In the genomic region with DNA sequence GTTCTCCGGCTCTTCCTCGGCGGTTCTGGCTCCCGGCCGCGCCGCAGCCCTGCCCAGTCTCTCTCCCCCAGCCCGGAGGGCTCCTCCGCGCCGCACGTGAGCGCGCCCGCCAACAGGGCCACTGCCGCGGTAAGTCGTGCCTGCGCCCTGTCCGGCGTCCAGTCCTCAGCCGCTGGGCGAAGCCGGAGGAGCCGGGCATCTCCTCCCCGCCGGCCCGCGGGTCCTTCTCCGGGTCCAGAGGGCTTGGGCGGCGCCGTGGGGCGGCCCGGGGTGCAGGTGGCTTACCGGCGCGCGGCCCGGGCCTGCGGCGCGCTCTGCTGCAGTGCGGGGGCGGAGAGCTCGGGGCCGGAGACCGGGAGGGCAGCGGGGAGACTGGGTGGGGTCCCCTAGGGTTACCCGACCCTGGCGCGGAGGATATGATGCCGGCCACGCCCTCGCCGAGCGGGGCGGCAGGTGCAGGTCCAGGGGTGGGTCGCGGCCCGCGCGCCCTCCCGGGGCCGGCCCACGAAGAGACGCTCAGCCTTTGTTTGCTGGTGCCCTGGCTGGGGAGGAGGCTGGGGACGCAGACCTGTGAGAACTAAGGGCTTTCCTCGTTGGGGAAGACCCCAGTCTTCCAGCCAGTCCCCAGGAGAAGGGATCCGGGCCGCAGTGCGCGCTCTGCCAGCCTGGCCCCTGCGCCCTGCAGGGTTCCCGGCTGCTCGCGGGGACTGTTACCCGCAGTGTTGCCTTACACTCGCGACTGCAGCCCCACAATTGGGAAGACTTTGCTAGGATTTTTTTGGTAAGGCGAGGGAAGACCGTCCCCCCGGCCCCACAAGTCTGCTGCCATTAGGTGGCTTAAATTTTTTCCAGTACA, we compare ENCODE assay signal across 8 cellular contexts. TPM values are rescaled to one million over a fixed set of nuclear protein-coding genes. Genes with fewer than 3 reads are reported as not detected.
DNase-seq lines count a peak whose midpoint lies in the region; ATAC-seq and TF ChIP-seq lines count a peak whose summit lies in the region.

Gene DOP1B, plus strand, starts transcription at position 10 of the 856 bp plus-strand sequence. CDS start 7,910 bp downstream, outside the sequence.

- CTCF ChIA-PET in activated CD8-positive, alpha-beta memory T cell treated with anti-CD3 and anti-CD28 coated beads for 36 hours (lab: Charles Lee): interaction anchor here (0.6 kb wide), 1 partner anchor 1642 kb away, joined by 5 read pairs; no protein-coding TSS in a partner anchor

- intact Hi-C loops in gastrocnemius medialis (cut with DNase I; ENCODE audit: low total_unique reads): loop anchor here (1.0 to 2.0 kb wide), 4 partner anchors 32 to 163 kb away; partner anchors contain the start of gene MORC3

- POLR2A ChIA-PET in activated CD8-positive, alpha-beta memory T cell treated with anti-CD3 and anti-CD28 coated beads for 36 hours (lab: Charles Lee): interaction anchor here (0.6 to 1.0 kb wide), 3 partner anchors 163 to 195 kb away, joined by 3 to 5 read pairs (median 3); partner anchors contain the start of gene MORC3
- POLR2A ChIA-PET in activated naive CD8-positive, alpha-beta T cell treated with anti-CD3 and anti-CD28 coated beads, Interleukin-2, amount 10 ng/mL, durations not matched to agents 7 days and 5 days (lab: Charles Lee): interaction anchor here (0.7 to 2.6 kb wide), 5 partner anchors 10 to 163 kb away, joined by 3 to 23 read pairs (median 7); partner anchors contain the start of gene MORC3

- H3K4me1 ChIP-seq in NT2/D1 (ENCODE audit: insufficient read depth, insufficient read length): peaks cover 5% of the 10 kb centered on the region
- H3K4me1 ChIP-seq in right atrium auricular region: peaks cover 0 to 16% of the 10 kb centered on the region in 2 donors
- H3K4me1 ChIP-seq in gastrocnemius medialis: peaks cover 15 to 17% of the 10 kb centered on the region in 2 donors

- TF ChIP-seq CTCF in right atrium auricular region (IDR thresholded peaks at IDR 0.05) (peak in 1 of 2 donors; percentile 9), gastrocnemius medialis (IDR thresholded peaks at IDR 0.05 in 4 of 5, conservative IDR thresholded peaks at IDR 0.05 in 1 of 5) (no peak)

- H3K9me3 ChIP-seq in NT2/D1 (ENCODE audit: insufficient read depth, low read length) (no peaks in the 10 kb centered on the region), right atrium auricular region (no peaks in the 10 kb centered on the region), gastrocnemius medialis (no peaks in the 10 kb centered on the region)

- in situ Hi-C loops in gastrocnemius medialis (cut with MboI; ENCODE audit: low sequenced_read_pairs in 4 of 4): loop anchor here in 1 of 4 donors (10.0 kb wide), 1 partner anchor 168 kb away; the partner anchor contains the start of gene MORC3

- peaks cover 35% of the 10 kb centered on the region for H3K27me3 ChIP-seq in NT2/D1 (ENCODE audit: insufficient read depth, insufficient read length)
- no peaks in the 10 kb centered on the region for H3K27me3 ChIP-seq in right atrium auricular region
- no peaks in the 10 kb centered on the region for H3K27me3 ChIP-seq in gastrocnemius medialis

- no peaks in the 10 kb centered on the region for H3K27me3 Mint-ChIP-seq in activated naive CD8-positive, alpha-beta T cell treated with anti-CD3 and anti-CD28 coated beads, Interleukin-2, amount 10 ng/mL, durations not matched to agents 7 days and 5 days

- H3K4me3 ChIP-seq in NT2/D1 (ENCODE audit: insufficient read length, low read depth) (peak within 1 kb of the TSS; percentile 69), right atrium auricular region (peak within 1 kb of the TSS; percentile 91 to 99), gastrocnemius medialis (peak within 1 kb of the TSS; percentile 73 to 99 (median 82))

- H3K4me3 Mint-ChIP-seq in activated naive CD8-positive, alpha-beta T cell treated with anti-CD3 and anti-CD28 coated beads, Interleukin-2, amount 10 ng/mL, durations not matched to agents 7 days and 5 days: peak within 1 kb of the TSS; percentile 81

- H3K36me3 Mint-ChIP-seq in activated naive CD8-positive, alpha-beta T cell treated with anti-CD3 and anti-CD28 coated beads, Interleukin-2, amount 10 ng/mL, durations not matched to agents 7 days and 5 days: peaks cover 13% of the 10 kb centered on the region

- H3K9me3 Mint-ChIP-seq in activated naive CD8-positive, alpha-beta T cell treated with anti-CD3 and anti-CD28 coated beads, Interleukin-2, amount 10 ng/mL, durations not matched to agents 7 days and 5 days: no peaks in the 10 kb centered on the region

- ATAC-seq in HG02970 (IDR thresholded peaks at IDR 0.05; ENCODE audit: low FRiP score, unreplicated experiment) (peak; percentile 11), gastrocnemius medialis (peak; percentile 34 to 38)
- ATAC-seq in activated naive CD8-positive, alpha-beta T cell treated with anti-CD3 and anti-CD28 coated beads, Interleukin-2, amount 10 ng/mL, durations not matched to agents 7 days and 5 days (ENCODE audit: low read depth): peak; percentile 10

- peak; percentile 53 to 67 for TF ChIP-seq POLR2A in gastrocnemius medialis (IDR thresholded peaks at IDR 0.05)

- DNase-seq in activated CD8-positive, alpha-beta memory T cell treated with anti-CD3 and anti-CD28 coated beads for 24 hours: no peak
- DNase-seq in NT2/D1 (ENCODE audit: low read depth, low spot score): no peak
- no peak for DNase-seq in activated naive CD8-positive, alpha-beta T cell treated with anti-CD3 and anti-CD28 coated beads, Interleukin-2, amount 10 ng/mL, durations not matched to agents 7 days and 5 days
- DNase-seq in right atrium auricular region (ENCODE audit: low spot score): no peak
- DNase-seq in gastrocnemius medialis: no peak
- no peak for DNase-seq in SW 1271 (lab: John Stamatoyannopoulos, UW)

- H3K4me1 Mint-ChIP-seq in activated naive CD8-positive, alpha-beta T cell treated with anti-CD3 and anti-CD28 coated beads, Interleukin-2, amount 10 ng/mL, durations not matched to agents 7 days and 5 days: peaks cover 24% of the 10 kb centered on the region

- peak within 1 kb of the TSS; percentile 81 to 84 for H3K27ac ChIP-seq in right atrium auricular region
- peak within 1 kb of the TSS; percentile 87 to 96 (median 91) for H3K27ac ChIP-seq in gastrocnemius medialis

- H3K27ac Mint-ChIP-seq in activated naive CD8-positive, alpha-beta T cell treated with anti-CD3 and anti-CD28 coated beads, Interleukin-2, amount 10 ng/mL, durations not matched to agents 7 days and 5 days: peak within 1 kb of the TSS; percentile 60

- peak within 1 kb of the TSS; percentile 80 for H3K9ac ChIP-seq in NT2/D1 (ENCODE audit: insufficient read length, low read depth)

- H3K36me3 ChIP-seq in NT2/D1 (ENCODE audit: insufficient read depth, insufficient read length, low read length) (peaks cover 4% of the 10 kb centered on the region), right atrium auricular region (no peaks in the 10 kb centered on the region), gastrocnemius medialis (no peaks in the 10 kb centered on the region)

RNA-seq across cellular contexts. Expression of gene DOP1B, which starts in this region (rescaled TPM):
- total RNA-seq in activated CD8-positive, alpha-beta memory T cell treated with anti-CD3 and anti-CD28 coated beads for 36 hours: 10 to 100 TPM; 13.6 to 16.4 TPM
- 10 to 100 TPM; 24.1 to 27.1 TPM for total RNA-seq in activated naive CD8-positive, alpha-beta T cell treated with anti-CD3 and anti-CD28 coated beads, Interleukin-2, amount 10 ng/mL, durations not matched to agents 7 days and 5 days
- total RNA-seq in right atrium auricular region (1 to 10 TPM; 4.0 to 4.9 TPM), gastrocnemius medialis (10 to 100 TPM; 10.4 to 16.5 (median 13.5) TPM)
